ENCODE assay signal across 8 cellular contexts in genomic region chr11:75563978-75564552, GRCh38. TPM values are rescaled to one million over a fixed set of nuclear protein-coding genes. Genes with fewer than 3 reads are reported as not detected.
A peak's percentile ranks its signal among the peaks of the same experiment; 100 is the strongest.
DNase-seq lines count a peak whose midpoint lies in the region; ATAC-seq and TF ChIP-seq lines count a peak whose summit lies in the region.

No MANE protein-coding gene starts in this region.

- peaks cover 6 to 92% (median 46%) of the 10 kb centered on the region in 3 donors for H3K4me1 ChIP-seq in gastroesophageal sphincter

- intact Hi-C loops in activated CD4-positive, alpha-beta memory T cell treated with anti-CD3 and anti-CD28 coated beads for 36 hours (cut with micrococcal nuclease), result loop anchor here (2.0 kb wide), 1 partner anchor 17 kb away; no protein-coding TSS in a partner anchor
- intact Hi-C loops in posterior vena cava (cut with DNase I), result loop anchor here in 1 of 2 donors (2.0 kb wide), 1 partner anchor 15 kb away; no protein-coding TSS in a partner anchor

- peak overlapping the region; percentile 98 to 100 (median 99) for H3K27ac ChIP-seq in gastroesophageal sphincter

- H3K27me3 Mint-ChIP-seq in activated CD4-positive, alpha-beta memory T cell treated with anti-CD3 and anti-CD28 coated beads for 36 hours, result no peaks in the 10 kb centered on the region

- H3K4me3 Mint-ChIP-seq in activated CD4-positive, alpha-beta memory T cell treated with anti-CD3 and anti-CD28 coated beads for 36 hours, result peak overlapping the region; percentile 99

- TF ChIP-seq POLR2A in gastroesophageal sphincter (IDR thresholded peaks at IDR 0.05), result no peak

- no peaks in the 10 kb centered on the region for H3K9me3 Mint-ChIP-seq in activated CD4-positive, alpha-beta memory T cell treated with anti-CD3 and anti-CD28 coated beads for 36 hours

- H3K36me3 ChIP-seq in H7 (replicated peaks; ENCODE audit: control insufficient read depth, insufficient read depth, low read length) (peaks cover 29% of the 10 kb centered on the region), gastroesophageal sphincter (peaks cover 0 to 43% of the 10 kb centered on the region in 2 donors)

- H3K27me3 ChIP-seq in H7 (ENCODE audit: control insufficient read depth, insufficient read depth, low read length) (no peaks in the 10 kb centered on the region), gastroesophageal sphincter (no peaks in the 10 kb centered on the region)

- H3K4me3 ChIP-seq in H7 (ENCODE audit: insufficient read depth, low read depth, low read length) (peak overlapping the region; percentile 93), gastroesophageal sphincter (peak overlapping the region; percentile 75 to 89)

- peak in 3 of 4 experiments; percentile 73 to 74 (median 73) for TF ChIP-seq CTCF in gastroesophageal sphincter (IDR thresholded peaks at IDR 0.05)

- POLR2A ChIA-PET in activated CD4-positive, alpha-beta memory T cell treated with anti-CD3 and anti-CD28 coated beads for 36 hours (lab: Charles Lee), result no interaction called here

- peaks cover 32% of the 10 kb centered on the region for H3K4me1 Mint-ChIP-seq in activated CD4-positive, alpha-beta memory T cell treated with anti-CD3 and anti-CD28 coated beads for 36 hours (ENCODE audit: low read depth)

- peak; percentile 36 for ATAC-seq in gastroesophageal sphincter
- ATAC-seq in GM18858 (IDR thresholded peaks at IDR 0.05; ENCODE audit: unreplicated experiment), result no peak
- no peak for ATAC-seq in GM18520 (IDR thresholded peaks at IDR 0.05; ENCODE audit: unreplicated experiment)

- H3K9me3 ChIP-seq in gastroesophageal sphincter, result no peaks in the 10 kb centered on the region

- H3K27ac Mint-ChIP-seq in activated CD4-positive, alpha-beta memory T cell treated with anti-CD3 and anti-CD28 coated beads for 36 hours, result peak overlapping the region; percentile 99

- no CpG with 5 or more reads among the region's 9 CpGs for WGBS in gastroesophageal sphincter (ENCODE audit: low coverage in 1 of 2), 2 donors

- TF ChIP-seq EP300 in gastroesophageal sphincter (IDR thresholded peaks at IDR 0.05), result no peak

- CTCF ChIA-PET in activated CD4-positive, alpha-beta memory T cell treated with anti-CD3 and anti-CD28 coated beads for 36 hours (lab: Charles Lee), result interaction anchor here (0.7 kb wide), 1 partner anchor 322 kb away, joined by 3 read pairs; no protein-coding TSS in a partner anchor

- peak; percentile 90 for DNase-seq in H7
- no peak for DNase-seq in activated CD4-positive, alpha-beta memory T cell treated with anti-CD3 and anti-CD28 coated beads for 36 hours
- DNase-seq in posterior vena cava (ENCODE audit: low spot score), result peak; percentile 94
- DNase-seq in LoVo (ENCODE audit: low spot score), result no peak
- no peak for DNase-seq in kidney glomerular epithelial cell (lab: John Stamatoyannopoulos, UW)

- peaks cover 8% of the 10 kb centered on the region for H3K36me3 Mint-ChIP-seq in activated CD4-positive, alpha-beta memory T cell treated with anti-CD3 and anti-CD28 coated beads for 36 hours

RNA-seq across cellular contexts. Expression of gene SERPINH1, which starts 2.0 kb away (rescaled TPM):
- 540 and 638 TPM in 2 replicates for total RNA-seq in H7 (2014; rRNA removed; shearing (Covaris generic))
- 10 to 100 TPM; 15.2 to 17.4 TPM for total RNA-seq in activated CD4-positive, alpha-beta memory T cell treated with anti-CD3 and anti-CD28 coated beads for 36 hours
- total RNA-seq in gastroesophageal sphincter (100 to 1,000 TPM; 127 to 284 (median 175) TPM), posterior vena cava (100 to 1,000 TPM; 145 to 255 TPM)

RNA-seq across cellular contexts. Expression of gene GDPD5, which starts 38.3 kb away (rescaled TPM):
- total RNA-seq in H7 (2014; rRNA removed; shearing (Covaris generic)), result 11.2 and 12.5 TPM in 2 replicates
- 10 to 100 TPM; 26.5 to 32.0 TPM for total RNA-seq in activated CD4-positive, alpha-beta memory T cell treated with anti-CD3 and anti-CD28 coated beads for 36 hours
- total RNA-seq in gastroesophageal sphincter (1 to 10 TPM; 3.8 to 9.3 (median 6.4) TPM), posterior vena cava (10 to 100 TPM; 30.1 to 37.5 TPM)

Comparison
In these comparisons a context has a peak if more than half of its experiments do, and no peak if none do; other contexts are left out.
1. DNase-seq: peak in H7 (single experiment) and posterior vena cava (single experiment); none in activated CD4-positive, alpha-beta memory T cell treated with anti-CD3 and anti-CD28 coated beads for 36 hours (single experiment), LoVo (single experiment) and kidney glomerular epithelial cell (single experiment).
2. RNA of gene SERPINH1, which starts 2.0 kb away (total RNA-seq): 540 to 638 TPM in H7, 145 to 255 TPM in posterior vena cava and 127 to 284 TPM in gastroesophageal sphincter; 15.2 to 17.4 TPM in activated CD4-positive, alpha-beta memory T cell treated with anti-CD3 and anti-CD28 coated beads for 36 hours; every median in the first group is over 4 times any median in the second.